Comparison of ENCODE assay signal across 14 cellular contexts in the genomic region with DNA sequence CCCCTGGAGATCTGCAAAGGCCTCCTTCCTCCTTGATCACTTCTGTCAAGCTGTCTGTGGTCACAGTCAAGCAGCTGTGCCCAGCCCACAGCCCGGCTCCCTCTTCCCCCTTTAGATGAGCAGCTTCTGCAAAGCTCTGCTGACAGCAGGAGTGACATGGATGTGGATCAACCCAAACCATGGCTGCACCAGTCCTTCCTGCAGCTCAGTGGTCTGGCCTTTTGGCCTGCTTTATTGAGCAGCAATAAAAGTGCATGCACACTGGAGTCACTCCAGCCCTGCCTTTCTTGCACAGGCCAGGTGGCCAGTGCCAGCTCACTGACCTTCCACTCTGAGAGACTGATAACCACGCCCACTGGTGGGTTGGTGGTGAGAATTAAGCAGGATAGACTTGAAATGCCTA.
DNase-seq lines count a peak whose midpoint lies in the region; ATAC-seq and TF ChIP-seq lines count a peak whose summit lies in the region.
"Had no signal": no experiment of that assay in that cellular context is flagged by ENCODE, and none has a peak within 500 bp of the region (broad histone marks: within the 10 kb centered on the region; RNA-seq: fewer than 3 reads in every experiment).

No MANE protein-coding gene starts in this region.

- intact Hi-C loops in mucosa of descending colon (cut with DNase I, micrococcal nuclease): no loop called here

- H3K79me2 ChIP-seq in Loucy (ENCODE audit: insufficient read depth, low read length): no peaks in the 10 kb centered on the region

- H3K36me3 ChIP-seq in Loucy (ENCODE audit: insufficient read depth, low read length) (peaks cover 13% of the 10 kb centered on the region; the same call in 1 of the 2 replicates), mucosa of descending colon (ENCODE audit: low read depth) (no peaks in the 10 kb centered on the region)

- POLR2A ChIA-PET in HEK293T (lab: Yijun Ruan, JAX): no interaction called here

- H3K4me3 ChIP-seq in Loucy (ENCODE audit: low read length, poor library complexity, severe bottlenecking) (no peak overlapping the region), mucosa of descending colon (no peak overlapping the region)

- no peaks in the 10 kb centered on the region for H4K20me1 ChIP-seq in Loucy (ENCODE audit: insufficient read depth, low read length, poor library complexity, severe bottlenecking)

- ATAC-seq in mucosa of descending colon: peak; percentile 74
- ATAC-seq in GM19035 (IDR thresholded peaks at IDR 0.05; ENCODE audit: unreplicated experiment): no peak

- DNase-seq in CD1c-positive myeloid dendritic cell (ENCODE audit: extremely low spot score): peak; percentile 84
- peak; percentile 26 for DNase-seq in cerebellum (ENCODE audit: low spot score)
- DNase-seq in mucosa of descending colon: peak in 1 of 3 donors; percentile 28
- no peak for DNase-seq in HEK293T (ENCODE audit: extremely low spot score)
- no peak for DNase-seq in epidermal melanocyte (ENCODE audit: insufficient read length, low spot score)
- no peak for DNase-seq in DMS 273 treated with DMSO at 0.1 percent for 48 hours (lab: John Stamatoyannopoulos, UW)
- DNase-seq: activated CD8-positive, alpha-beta memory T cell treated with anti-CD3 and anti-CD28 coated beads for 24 hours; AML-193; HCEC 1CT; kidney; NCI-H2081 treated with DMSO at 0.1 percent for 48 hours; NCI-H748 treated with DMSO at 0.1 percent for 48 hours had no signal

- H3K27me3 ChIP-seq in Loucy (ENCODE audit: insufficient read depth, low read length, poor library complexity, severe bottlenecking): no peaks in the 10 kb centered on the region

- H3K4me1 ChIP-seq in Loucy (ENCODE audit: insufficient read depth, low read length, poor library complexity, severe bottlenecking) (peaks cover 31% of the 10 kb centered on the region), mucosa of descending colon (ENCODE audit: low read depth) (no peaks in the 10 kb centered on the region)

- H3K4me2 ChIP-seq in Loucy (ENCODE audit: low read depth, low read length, poor library complexity, severe bottlenecking): peak overlapping the region; percentile 18

- H3K9me3 ChIP-seq in Loucy (ENCODE audit: insufficient read depth, low read depth, low read length) (no peaks in the 10 kb centered on the region), mucosa of descending colon (no peaks in the 10 kb centered on the region)

- CTCF ChIA-PET in HEK293T (lab: Yijun Ruan, JAX): no interaction called here

- no peak overlapping the region for H2AFZ ChIP-seq in Loucy (ENCODE audit: low read length)

- H3F3A ChIP-seq in Loucy (ENCODE audit: low read depth): no peaks in the 10 kb centered on the region

- H3K9me2 ChIP-seq in Loucy (replicated peaks; ENCODE audit: low read depth, low read length): no peaks in the 10 kb centered on the region

- TF ChIP-seq CTCF in Loucy (conservative IDR thresholded peaks at IDR 0.05; ENCODE audit: low read length) (no peak), mucosa of descending colon (IDR thresholded peaks at IDR 0.05) (no peak)

- peak overlapping the region; percentile 38 for H3K9ac ChIP-seq in Loucy (ENCODE audit: low read depth, low read length, poor library complexity, severe bottlenecking)

TF ChIP-seq in HEK293T, 16 proteins besides CTCF, POLR2A, EP300 and RAD21:
- no peak for TF ChIP-seq NFRKB (IDR thresholded peaks at IDR 0.05)
- TF ChIP-seq ELF4 (IDR thresholded peaks at IDR 0.05): no peak
- no peak for TF ChIP-seq FOXK2 (IDR thresholded peaks at IDR 0.05)
- no peak for TF ChIP-seq SP1 (IDR thresholded peaks at IDR 0.05)

Comparison
In these comparisons a context has a peak if more than half of its experiments do, and no peak if none do; other contexts are left out.
1. DNase-seq: peak in CD1c-positive myeloid dendritic cell (single experiment) and cerebellum (single experiment); none in HEK293T (single experiment), epidermal melanocyte (single experiment) and DMS 273 treated with DMSO at 0.1 percent for 48 hours (single experiment).